In the genomic region with DNA sequence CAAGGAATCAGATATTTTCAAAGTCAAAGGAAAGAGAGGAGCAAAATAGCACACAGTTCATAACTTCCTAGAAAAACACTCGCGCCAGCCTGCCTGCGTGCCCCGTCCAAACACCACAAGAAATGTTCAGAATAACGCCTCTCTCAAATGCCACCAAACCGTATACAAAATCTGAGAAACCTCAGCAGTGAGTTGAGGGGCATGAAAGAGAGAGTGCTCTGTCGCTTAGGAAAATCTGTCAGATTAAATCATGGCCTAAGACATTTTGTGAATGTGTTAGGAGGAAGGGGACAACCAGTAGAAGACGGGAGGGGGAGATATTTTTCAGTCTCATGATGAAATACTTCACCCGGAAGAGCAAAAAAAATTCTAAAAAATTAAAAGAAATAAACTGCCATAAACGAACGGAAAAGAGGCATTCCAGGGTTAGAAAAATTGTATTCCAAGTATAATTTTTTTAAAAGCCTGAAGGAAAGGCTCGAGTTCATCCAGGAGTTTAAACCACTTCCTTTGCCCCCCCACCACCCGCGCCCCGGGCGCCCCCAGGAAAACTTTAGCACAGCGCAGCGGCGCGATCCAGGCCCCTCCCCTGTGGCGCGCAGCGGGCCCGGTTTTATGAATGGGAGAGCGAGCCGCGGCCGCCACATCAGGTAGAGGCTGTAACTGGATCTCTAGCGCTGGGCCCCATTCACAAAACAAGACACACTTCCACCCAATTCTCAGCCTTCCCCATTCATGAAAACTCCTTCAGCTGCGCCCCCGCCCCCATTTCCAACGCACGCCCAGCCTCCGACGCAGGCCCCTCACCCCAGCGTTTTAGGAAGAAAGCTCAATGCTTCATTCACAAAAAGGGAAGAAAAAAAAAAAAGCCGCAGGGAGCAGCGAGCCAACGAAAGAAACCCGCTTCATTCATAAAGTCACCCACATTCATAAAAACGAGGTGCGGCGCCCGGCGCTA, we compare ENCODE assay signal across 8 cellular contexts. TPM values are rescaled to one million over a fixed set of nuclear protein-coding genes. Genes with fewer than 3 reads are reported as not detected.
A peak's percentile ranks its signal among the peaks of the same experiment; 100 is the strongest.
DNase-seq lines count a peak whose midpoint lies in the region; ATAC-seq and TF ChIP-seq lines count a peak whose summit lies in the region.

No MANE protein-coding gene starts in this region.

- H3K36me3 ChIP-seq in SJCRH30, result peaks cover 10% of the 10 kb centered on the region
- H3K36me3 ChIP-seq in heart right ventricle, result peaks cover 0 to 14% (median 0%) of the 10 kb centered on the region in 9 donors
- H3K36me3 ChIP-seq in ovary, result no peaks in the 10 kb centered on the region

- H3K4me1 ChIP-seq in SJCRH30 (peaks cover 20% of the 10 kb centered on the region), heart right ventricle (peaks cover 5 to 34% (median 23%) of the 10 kb centered on the region in 9 donors), ovary (ENCODE audit: insufficient read depth) (peaks cover 7% of the 10 kb centered on the region)

- no peak for TF ChIP-seq EP300 in ovary (IDR thresholded peaks at IDR 0.05)

- peak; percentile 26 for DNase-seq in activated T-cell treated with anti-CD3 and anti-CD28 coated beads for 1 hour (ENCODE audit: low read depth)
- no peak for DNase-seq in activated T-cell treated with anti-CD3 and anti-CD28 coated beads for 4 hours
- DNase-seq in NCI-H1092 treated with DMSO at 0.1 percent for 48 hours (lab: John Stamatoyannopoulos, UW), result peak; percentile 84
- peak; percentile 77 to 86 for DNase-seq in SJCRH30
- DNase-seq in amniotic stem cell (lab: John Stamatoyannopoulos, UW), result peak; percentile 54
- peak; percentile 49 to 58 for DNase-seq in heart right ventricle
- peak; percentile 43 to 61 (median 47) for DNase-seq in ovary

- TF ChIP-seq POLR2A in ovary (IDR thresholded peaks at IDR 0.05), result no peak

- 4 to 5% methylated on average over 45 of the region's 45 CpGs for WGBS in heart right ventricle, 2 donors
- WGBS in ovary, 3 donors, result 3 to 5% (median 4%) methylated on average over 45 of the region's 45 CpGs

- intact Hi-C loops in heart right ventricle (cut with DNase I) (loop anchor here in 1 of 10 donors (2.0 to 10.0 kb wide), 3 partner anchors 107 to 459 kb away; partner anchors contain the start of genes TBCCD1 and TRA2B), ovary (cut with DNase I) (loop anchor here in 1 of 4 donors (2.0 to 10.0 kb wide), 2 partner anchors 167 to 467 kb away; partner anchors contain the start of gene DNAJB11)

- H3K27me3 ChIP-seq in SJCRH30 (no peaks in the 10 kb centered on the region), heart right ventricle (peaks cover 0 to 51% (median 0%) of the 10 kb centered on the region in 7 donors), ovary (no peaks in the 10 kb centered on the region)

- ATAC-seq in heart right ventricle, result peak in 4 of 8 donors; percentile 32 to 45 (median 36)
- ATAC-seq in HG03280 (IDR thresholded peaks at IDR 0.05; ENCODE audit: unreplicated experiment), result no peak

- TF ChIP-seq CTCF in heart right ventricle (IDR thresholded peaks at IDR 0.05) (no peak), ovary (IDR thresholded peaks at IDR 0.05) (no peak)

- H3K4me3 ChIP-seq in SJCRH30 (peak overlapping the region; percentile 72), heart right ventricle (peak overlapping the region; percentile 67 to 95 (median 84)), ovary (peak overlapping the region; percentile 64)

- no peaks in the 10 kb centered on the region for H3K9me3 ChIP-seq in SJCRH30 (replicated peaks)
- no peaks in the 10 kb centered on the region for H3K9me3 ChIP-seq in heart right ventricle
- H3K9me3 ChIP-seq in ovary, result no peaks in the 10 kb centered on the region

- H3K27ac ChIP-seq in SJCRH30, result peak overlapping the region; percentile 72
- peak overlapping the region in 7 of 10 donors; percentile 79 to 90 (median 84) for H3K27ac ChIP-seq in heart right ventricle
- no peak overlapping the region for H3K27ac ChIP-seq in ovary

RNA-seq across cellular contexts. Expression of gene ETV5, which starts 1.5 kb away (rescaled TPM):
- 62.8 and 64.7 TPM in 2 replicates for total RNA-seq in SJCRH30 (2014; rRNA removed; shearing (Covaris generic))
- total RNA-seq in heart right ventricle (10 to 100 TPM in 1 of 10 donors, 1 to 10 TPM in 9; 4.4 to 12.6 (median 5.8) TPM), ovary (10 to 100 TPM in 1 of 7 donors, 1 to 10 TPM in 6; 3.3 to 20.4 (median 6.6) TPM)
- polyA plus RNA-seq in heart right ventricle (1 to 10 TPM; 1.5 to 5.3 TPM), ovary (10 to 100 TPM in 1 of 2 donors, 1 to 10 TPM in 1; 1.8 to 10.3 TPM)

Comparison
In these comparisons a context has a peak if more than half of its experiments do, and no peak if none do; other contexts are left out.
1. H3K27ac ChIP-seq: peak in SJCRH30 (single experiment) and heart right ventricle (7 of 10); none in ovary (0 of 2).
2. Peak in every context shown above with its lines, with median percentiles within 50 percentile points of each other: H3K4me3 ChIP-seq.